Comparison of ENCODE assay signal across 2 cellular contexts in the genomic region with DNA sequence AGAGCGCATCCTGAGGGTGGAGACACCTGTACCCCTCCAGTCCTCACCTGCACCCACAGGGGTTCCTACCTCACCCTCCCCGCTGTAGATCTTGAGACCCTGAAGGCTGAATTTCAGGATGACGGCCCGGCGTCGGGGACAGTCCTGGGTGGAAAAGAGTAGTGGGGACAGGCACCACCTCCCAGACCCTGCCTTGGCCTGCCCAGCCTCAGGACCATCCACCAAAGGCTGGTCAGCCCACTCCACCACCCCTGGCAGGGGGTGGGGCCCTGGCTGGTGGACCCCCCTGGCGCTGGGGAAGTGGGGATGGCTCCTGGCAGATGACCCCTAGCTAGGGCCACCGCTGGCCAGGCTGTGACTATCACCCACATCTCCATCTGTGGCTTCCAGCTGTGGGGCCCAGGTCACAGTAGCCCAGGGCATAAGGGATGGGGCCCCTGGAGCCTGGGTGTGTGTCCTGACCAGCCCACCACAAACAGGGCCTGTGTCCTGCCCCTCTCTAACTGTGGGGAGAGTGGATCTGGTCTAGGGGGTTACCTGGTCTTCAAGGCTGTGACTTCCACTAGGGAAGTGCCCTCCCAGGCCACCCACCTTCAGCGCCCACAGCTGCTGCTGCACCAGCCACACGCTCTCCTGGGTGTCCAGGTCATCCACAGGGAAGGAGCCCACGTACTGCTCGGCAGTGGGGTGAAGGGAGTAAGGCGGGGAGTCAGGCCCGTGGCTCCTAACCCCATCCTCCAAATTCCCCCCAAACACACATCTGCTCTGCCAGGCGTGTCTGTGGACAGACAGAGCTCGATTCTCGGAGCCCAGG.
TF ChIP-seq lines count a peak whose summit lies in the region.

No MANE protein-coding gene starts in this region.

TF ChIP-seq in K562, 482 proteins besides CTCF, POLR2A, EP300 and RAD21:
- TF ChIP-seq TGIF2 (CRISPR knock-in tag; IDR thresholded peaks at IDR 0.05) (0 out of 2 replicates have a peak, but pooled peaks have one; percentile 28), ZNF408 (CRISPR knock-in tag; IDR thresholded peaks at IDR 0.05; ENCODE audit: low read depth) (no peak)

TF ChIP-seq in HEK293T, 16 proteins besides CTCF, POLR2A, EP300 and RAD21:
- TF ChIP-seq ELF4 (IDR thresholded peaks at IDR 0.05): no peak
- no peak for TF ChIP-seq L3MBTL2 (conservative IDR thresholded peaks at IDR 0.05)
